Comparison of ENCODE assay signal across 8 cellular contexts in genomic region chr9:75089369-75089766, GRCh38. TPM values are rescaled to one million over a fixed set of nuclear protein-coding genes. Genes with fewer than 3 reads are reported as not detected.
DNase-seq lines count a peak whose midpoint lies in the region; ATAC-seq and TF ChIP-seq lines count a peak whose summit lies in the region.

No MANE protein-coding gene starts in this region.

- H3K4me3 ChIP-seq in WERI-Rb-1 (ENCODE audit: low read depth, low read length) (peak overlapping the region; percentile 58), skeletal muscle satellite cell (ENCODE audit: low read length) (peak overlapping the region; percentile 94)

- H3K4me1 ChIP-seq in foreskin keratinocyte (peaks cover 8% of the 10 kb centered on the region), skeletal muscle satellite cell (ENCODE audit: control insufficient read depth, insufficient read depth, low read length) (peaks cover 17% of the 10 kb centered on the region)

- H3K9ac ChIP-seq in skeletal muscle satellite cell (ENCODE audit: low read depth, low read length), result peak overlapping the region; percentile 97

- TF ChIP-seq CTCF in WERI-Rb-1 (IDR thresholded peaks at IDR 0.05; ENCODE audit: low read depth, low read length) (no peak), foreskin keratinocyte (conservative IDR thresholded peaks at IDR 0.05) (no peak)

- ATAC-seq in GM21717 (IDR thresholded peaks at IDR 0.05; ENCODE audit: unreplicated experiment) (peak; percentile 1), foreskin keratinocyte (no peak)

- H3K27ac ChIP-seq in WERI-Rb-1, result no peak overlapping the region
- H3K27ac ChIP-seq in foreskin keratinocyte, result peak overlapping the region; percentile 53

- no peaks in the 10 kb centered on the region for H3K27me3 ChIP-seq in WERI-Rb-1 (ENCODE audit: insufficient read depth, low read depth, severe bottlenecking)
- no peaks in the 10 kb centered on the region for H3K27me3 ChIP-seq in foreskin keratinocyte
- H3K27me3 ChIP-seq in skeletal muscle satellite cell (ENCODE audit: control insufficient read depth, insufficient read depth, low read length), result no peaks in the 10 kb centered on the region

- H3K36me3 ChIP-seq in WERI-Rb-1 (no peaks in the 10 kb centered on the region), skeletal muscle satellite cell (ENCODE audit: insufficient read depth, low read length) (no peaks in the 10 kb centered on the region)

- DNase-seq in WERI-Rb-1, result no peak
- no peak for DNase-seq in foreskin keratinocyte
- no peak for DNase-seq in kidney glomerular epithelial cell (lab: John Stamatoyannopoulos, UW)
- no peak for DNase-seq in activated gamma-delta T cell (lab: John Stamatoyannopoulos, UW)
- DNase-seq in SW 1271 (lab: John Stamatoyannopoulos, UW), result no peak
- no peak for DNase-seq in DMS 273 treated with DMSO at 0.1 percent for 48 hours (lab: John Stamatoyannopoulos, UW)

- H3K4me2 ChIP-seq in skeletal muscle satellite cell (ENCODE audit: low read length), result peak overlapping the region; percentile 77

- H3K9me3 ChIP-seq in WERI-Rb-1 (ENCODE audit: severe bottlenecking) (no peaks in the 10 kb centered on the region), skeletal muscle satellite cell (replicated peaks; ENCODE audit: low read length) (no peaks in the 10 kb centered on the region)

RNA-seq across cellular contexts. Expression of gene OSTF1, which starts 1.1 kb away (rescaled TPM):
- 48.1 and 50.0 TPM in 2 replicates for total RNA-seq in foreskin keratinocyte
- 38.7 and 43.8 TPM in 2 replicates for polyA plus RNA-seq in foreskin keratinocyte
- total RNA-seq in skeletal muscle satellite cell (2012; rRNA removed), result 31.4 and 38.9 TPM in 2 replicates

RNA-seq across cellular contexts. Expression of gene NMRK1, which starts 1.4 kb away (rescaled TPM):
- total RNA-seq in foreskin keratinocyte, result 18.5 and 20.3 TPM in 2 replicates
- 21.5 and 22.5 TPM in 2 replicates for polyA plus RNA-seq in foreskin keratinocyte
- total RNA-seq in skeletal muscle satellite cell (2012; rRNA removed), result 6.3 and 11.8 TPM in 2 replicates
